ENCODE assay signal across 35 cellular contexts in the genomic region with DNA sequence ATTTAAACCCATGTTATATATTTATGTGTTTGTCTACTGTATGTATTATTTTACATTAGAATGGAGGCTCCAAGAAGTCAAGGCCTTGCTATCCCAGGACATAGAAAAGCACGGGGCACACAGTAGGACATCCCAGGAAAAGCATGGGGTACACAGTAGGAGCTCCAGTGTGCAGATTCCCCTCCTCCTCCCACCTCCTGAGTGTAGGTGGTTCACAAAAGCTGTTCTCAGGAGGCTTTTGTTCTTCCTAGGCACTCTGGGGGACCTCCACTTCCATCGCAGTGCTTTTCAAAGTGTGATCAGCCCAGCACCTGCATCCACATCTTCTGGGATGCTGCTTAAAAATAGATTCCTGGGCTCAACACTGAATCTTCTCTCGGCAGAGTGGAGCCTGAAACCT. TPM values are rescaled to one million over a fixed set of nuclear protein-coding genes. Genes with fewer than 3 reads are reported as not detected.
"Had no signal": no experiment of that assay in that cellular context is flagged by ENCODE, and none has a peak within 500 bp of the region (broad histone marks: within the 10 kb centered on the region; RNA-seq: fewer than 3 reads in every experiment).

No MANE protein-coding gene starts in this region.

- H3K27ac ChIP-seq: brain microvascular endothelial cell, esophagus muscularis mucosa, foreskin keratinocyte, gastrocnemius medialis, heart left ventricle, VCaP had no signal

- H3K36me3 ChIP-seq: brain microvascular endothelial cell, esophagus muscularis mucosa, gastrocnemius medialis, heart left ventricle had no signal

- H3K4me1 ChIP-seq: esophagus muscularis mucosa, foreskin keratinocyte, gastrocnemius medialis had no signal

- DNase-seq: activated B cell treated with CpG ODN at 0.5 μM for 24 hours; activated CD4-positive, alpha-beta T cell treated with anti-CD3 and anti-CD28 coated beads for 48 hours; activated CD4-positive, alpha-beta T cell treated with anti-CD3 and anti-CD28 coated beads, Interleukin-2, amount 50 U/mL, for 1 hour; activated CD4-positive, alpha-beta T cell treated with anti-CD3 and anti-CD28 coated beads, Interleukin-2, amount 50 U/mL, for 48 hours; activated CD8-positive, alpha-beta memory T cell treated with anti-CD3 and anti-CD28 coated beads for 24 hours; activated CD8-positive, alpha-beta T cell treated with anti-CD3 and anti-CD28 coated beads for 36 hours; activated effector memory CD4-positive, alpha-beta T cell treated with Interleukin-2 at 50 U/mL for 16 hours; activated gamma-delta T cell treated with Interleukin-2 at 50 U/mL for 16 hours; activated naive CD4-positive, alpha-beta T cell treated with anti-CD3 and anti-CD28 coated beads, Interleukin-2, amount 50 U/mL, for 16 hours; activated naive CD4-positive, alpha-beta T cell treated with Interleukin-2 at 50 U/mL for 16 hours; activated T-cell treated with anti-CD3 and anti-CD28 coated beads, Interleukin-2, amount 50 U/mL, for 4 hours; amniotic stem cell; anterior cingulate cortex; brain microvascular endothelial cell; cortex of kidney; dermis blood vessel endothelial cell; effector CD4-positive, alpha-beta T cell; effector memory CD8-positive, alpha-beta T cell; erythroblast; foreskin keratinocyte; gastrocnemius medialis; glutamatergic neuron; heart left ventricle had no signal

- ATAC-seq: activated CD4-positive, CD25-positive, alpha-beta regulatory T cell treated with anti-CD3 and anti-CD28 coated beads, Interleukin-2, amount 50 U/mL, for 24 hours; activated CD8-positive, alpha-beta T cell treated with anti-CD3 and anti-CD28 coated beads for 36 hours; activated T-cell treated with anti-CD3 and anti-CD28 coated beads, Interleukin-2, amount 50 U/mL, for 4 hours; activated T-helper 17 cell treated with anti-CD3 and anti-CD28 coated beads, Interleukin-2, amount 50 U/mL, for 72 hours; effector memory CD8-positive, alpha-beta T cell; foreskin keratinocyte; gastrocnemius medialis; heart left ventricle had no signal

- FAIRE-seq: astrocyte, bronchial epithelial cell, colon, TTC549 had no signal

- H3K4me3 ChIP-seq: esophagus muscularis mucosa, gastrocnemius medialis, heart left ventricle had no signal

- H3K9me3 Mint-ChIP-seq: activated CD8-positive, alpha-beta T cell treated with anti-CD3 and anti-CD28 coated beads for 36 hours; activated T-cell treated with anti-CD3 and anti-CD28 coated beads, Interleukin-2, amount 50 U/mL, for 4 hours; activated T-helper 17 cell treated with anti-CD3 and anti-CD28 coated beads, Interleukin-2, amount 50 U/mL, for 72 hours; central memory CD8-positive, alpha-beta T cell; effector memory CD8-positive, alpha-beta T cell had no signal

- H3K27me3 ChIP-seq: brain microvascular endothelial cell, esophagus muscularis mucosa, gastrocnemius medialis, heart left ventricle had no signal

- H3K27ac Mint-ChIP-seq: activated B cell treated with CpG ODN at 0.5 μM for 24 hours; activated CD8-positive, alpha-beta T cell treated with anti-CD3 and anti-CD28 coated beads for 36 hours; activated naive CD8-positive, alpha-beta T cell; activated T-helper 17 cell treated with anti-CD3 and anti-CD28 coated beads, Interleukin-2, amount 50 U/mL, for 72 hours; effector memory CD8-positive, alpha-beta T cell had no signal

- H3K4me3 Mint-ChIP-seq: activated B cell treated with CpG ODN at 0.5 μM for 24 hours; activated CD8-positive, alpha-beta T cell treated with anti-CD3 and anti-CD28 coated beads for 36 hours; activated naive CD8-positive, alpha-beta T cell; activated T-cell treated with anti-CD3 and anti-CD28 coated beads, Interleukin-2, amount 50 U/mL, for 4 hours; activated T-helper 17 cell treated with anti-CD3 and anti-CD28 coated beads, Interleukin-2, amount 50 U/mL, for 72 hours; central memory CD8-positive, alpha-beta T cell; effector memory CD8-positive, alpha-beta T cell had no signal

- H3K9me3 ChIP-seq: esophagus muscularis mucosa, gastrocnemius medialis, heart left ventricle had no signal

- H3K4me1 Mint-ChIP-seq: activated B cell treated with CpG ODN at 0.5 μM for 24 hours; activated T-helper 17 cell treated with anti-CD3 and anti-CD28 coated beads, Interleukin-2, amount 50 U/mL, for 72 hours; central memory CD8-positive, alpha-beta T cell had no signal

RNA-seq across cellular contexts. Expression of gene VTCN1, which starts 30.8 kb away (rescaled TPM):
- total RNA-seq: activated B cell treated with CpG ODN at 0.5 μM for 24 hours; activated CD8-positive, alpha-beta T cell treated with anti-CD3 and anti-CD28 coated beads for 36 hours; activated T-cell treated with anti-CD3 and anti-CD28 coated beads, Interleukin-2, amount 50 U/mL, for 4 hours; activated T-helper 17 cell treated with anti-CD3 and anti-CD28 coated beads, Interleukin-2, amount 50 U/mL, for 72 hours; cardiac septum; chondrocyte; esophagus muscularis mucosa; foreskin keratinocyte; gastrocnemius medialis had no signal
- polyA plus RNA-seq: foreskin keratinocyte, heart left ventricle had no signal
